1 cellular context compared by ENCODE assay signal in genomic region chr12:122021193-122021821, GRCh38.
TF ChIP-seq lines count a peak whose summit lies in the region.

No MANE protein-coding gene starts in this region.

TF ChIP-seq in HepG2, 621 proteins besides CTCF, POLR2A, EP300 and RAD21 (continued from another document and continues in another):
- no peak for TF ChIP-seq ZNF609 (CRISPR knock-in tag; IDR thresholded peaks at IDR 0.05; ENCODE audit: borderline replicate concordance)
- no peak for TF ChIP-seq ZNF724P (CRISPR knock-in tag; IDR thresholded peaks at IDR 0.05; ENCODE audit: borderline replicate concordance)
- no peak for TF ChIP-seq ISX (CRISPR knock-in tag; conservative IDR thresholded peaks at IDR 0.05)
- TF ChIP-seq POGK (CRISPR knock-in tag; conservative IDR thresholded peaks at IDR 0.05): no peak
- TF ChIP-seq CAMTA2 (CRISPR knock-in tag; IDR thresholded peaks at IDR 0.05; ENCODE audit: borderline replicate concordance): no peak
- TF ChIP-seq HDAC6 (IDR thresholded peaks at IDR 0.05; ENCODE audit: low read depth, low read length): no peak
- TF ChIP-seq TBX2 (CRISPR knock-in tag; IDR thresholded peaks at IDR 0.05; ENCODE audit: borderline replicate concordance): peak; percentile 25; the same call in 1 of the 2 replicates
- TF ChIP-seq ZBTB44 (CRISPR knock-in tag; IDR thresholded peaks at IDR 0.05): no peak
- TF ChIP-seq ZFP36L2 (CRISPR knock-in tag; IDR thresholded peaks at IDR 0.05): no peak
- TF ChIP-seq RERE (CRISPR knock-in tag; IDR thresholded peaks at IDR 0.05; ENCODE audit: low read depth): no peak
- no peak for TF ChIP-seq SATB2 (CRISPR knock-in tag; IDR thresholded peaks at IDR 0.05)
- no peak for TF ChIP-seq ZNF691 (CRISPR knock-in tag; IDR thresholded peaks at IDR 0.05; ENCODE audit: borderline replicate concordance, low read depth)
- TF ChIP-seq ZNF770 (CRISPR knock-in tag; IDR thresholded peaks at IDR 0.05): 0 out of 2 replicates have a peak, but pooled peaks have one; percentile 32
- TF ChIP-seq ZFP37 (CRISPR knock-in tag; IDR thresholded peaks at IDR 0.05; ENCODE audit: borderline replicate concordance): no peak
- TF ChIP-seq TEAD2 (CRISPR knock-in tag; IDR thresholded peaks at IDR 0.05): no peak
- peak; percentile 16; the same call in 1 of the 2 replicates for TF ChIP-seq ZGPAT (CRISPR knock-in tag; IDR thresholded peaks at IDR 0.05)
- TF ChIP-seq YY1 (IDR thresholded peaks at IDR 0.05; ENCODE audit: insufficient read depth, insufficient replicate concordance, low read depth, low read length): peak; percentile 3
- TF ChIP-seq ZNF12 (CRISPR knock-in tag; IDR thresholded peaks at IDR 0.05): no peak
- no peak for TF ChIP-seq GPBP1L1 (CRISPR knock-in tag; IDR thresholded peaks at IDR 0.05)
- no peak for TF ChIP-seq HMG20B (CRISPR knock-in tag; conservative IDR thresholded peaks at IDR 0.05)
- peak; percentile 46; the same call in 1 of the 2 replicates for TF ChIP-seq KDM2A (CRISPR knock-in tag; IDR thresholded peaks at IDR 0.05; ENCODE audit: borderline replicate concordance, low read depth)
- TF ChIP-seq GABPB1 (CRISPR knock-in tag; IDR thresholded peaks at IDR 0.05): 0 out of 2 replicates have a peak, but pooled peaks have one; percentile 14
- no peak for TF ChIP-seq AHR (CRISPR knock-in tag; IDR thresholded peaks at IDR 0.05)
- TF ChIP-seq ZNF121 (CRISPR knock-in tag; IDR thresholded peaks at IDR 0.05): no peak
- no peak for TF ChIP-seq CEBPB (IDR thresholded peaks at IDR 0.05; ENCODE audit: borderline replicate concordance, low read depth, low read length)
- no peak for TF ChIP-seq TIGD3 (CRISPR knock-in tag; IDR thresholded peaks at IDR 0.05; ENCODE audit: borderline replicate concordance)
- no peak for TF ChIP-seq E2F2 (CRISPR knock-in tag; IDR thresholded peaks at IDR 0.05; ENCODE audit: borderline replicate concordance)
- TF ChIP-seq ATF7 (IDR thresholded peaks at IDR 0.05): no peak
- no peak for TF ChIP-seq ATF7 (CRISPR knock-in tag; IDR thresholded peaks at IDR 0.05)
